In genomic region chr1:21848524-21849174, GRCh38 we compare ENCODE assay signal across 29 cellular contexts. TPM values are rescaled to one million over a fixed set of nuclear protein-coding genes. Genes with fewer than 3 reads are reported as not detected.
"Had no signal": no experiment of that assay in that cellular context is flagged by ENCODE, and none has a peak within 500 bp of the region (broad histone marks: within the 10 kb centered on the region; RNA-seq: fewer than 3 reads in every experiment).

No MANE protein-coding gene starts in this region.

- ATAC-seq: activated CD4-positive, alpha-beta T cell treated with anti-CD3 and anti-CD28 coated beads for 36 hours; activated naive CD4-positive, alpha-beta T cell treated with anti-CD3 and anti-CD28 coated beads, Interleukin-2, amount 50 U/mL, for 72 hours; activated T-cell treated with anti-CD3 and anti-CD28 coated beads, Interleukin-2, amount 50 U/mL, for 72 hours; esophagus mucosa had no signal

- FAIRE-seq: endometrium, frontal cortex had no signal

- H3K4me3 ChIP-seq: ascending aorta, breast epithelium, cardiac muscle cell, colonic mucosa had no signal

- H3K36me3 ChIP-seq: breast epithelium had no signal

- H3K27ac ChIP-seq: breast epithelium, cardiac muscle cell, colonic mucosa had no signal

- H3K9me3 ChIP-seq: ascending aorta, breast epithelium, colonic mucosa had no signal

- H3K27me3 ChIP-seq: ascending aorta, breast epithelium, cardiac muscle cell, colonic mucosa had no signal

- H3K4me1 ChIP-seq: ascending aorta, breast epithelium, colonic mucosa had no signal

- DNase-seq: activated CD4-positive, alpha-beta memory T cell treated with anti-CD3 and anti-CD28 coated beads for 36 hours; activated CD4-positive, alpha-beta T cell treated with anti-CD3 and anti-CD28 coated beads for 36 hours; activated CD4-positive, alpha-beta T cell treated with anti-CD3 and anti-CD28 coated beads, Interleukin-2, amount 10 ng/mL, durations not matched to agents 24 days and 14 days; activated CD4-positive, CD25-positive, alpha-beta regulatory T cell; activated CD4-positive, CD25-positive, alpha-beta regulatory T cell treated with anti-CD3 and anti-CD28 coated beads, Interleukin-2, amount 50 U/mL, for 72 hours; activated CD8-positive, alpha-beta memory T cell treated with anti-CD3 and anti-CD28 coated beads, Interleukin-2, amount 50 U/mL, for 48 hours; activated gamma-delta T cell; activated naive CD4-positive, alpha-beta T cell; activated naive CD4-positive, alpha-beta T cell treated with anti-CD3 and anti-CD28 coated beads, Interleukin-2, amount 10 ng/mL, durations not matched to agents 7 days and 5 days; activated naive CD8-positive, alpha-beta T cell treated with anti-CD3 and anti-CD28 coated beads, Interleukin-2, amount 10 ng/mL, durations not matched to agents 7 days and 5 days; activated T-cell treated with anti-CD3 and anti-CD28 coated beads for 4 hours; activated T-cell treated with anti-CD3 and anti-CD28 coated beads, Interleukin-2, amount 50 U/mL, for 24 hours; activated T-cell treated with anti-CD3 and anti-CD28 coated beads, Interleukin-2, amount 50 U/mL, for 72 hours; central memory CD4-positive, alpha-beta T cell; cerebellar nuclear complex; colonic mucosa; effector CD8-positive, alpha-beta T cell; foreskin fibroblast; glutamatergic neuron; T-helper 2 cell had no signal

RNA-seq across cellular contexts. Expression of gene LDLRAD2, which starts 36.6 kb away (rescaled TPM):
- total RNA-seq: activated CD4-positive, alpha-beta memory T cell treated with anti-CD3 and anti-CD28 coated beads for 36 hours; ascending aorta; dermis microvascular lymphatic vessel endothelial cell; frontal cortex; T-helper 1 cell treated with Interleukin-12 subunit alpha and Interleukin-12 subunit beta and Interleukin-4 antibody, amounts not matched to agents 30 ng/mL and 1 ng/mL, for 36 hours had no signal
